1 cellular context compared by ENCODE assay signal in the genomic region with DNA sequence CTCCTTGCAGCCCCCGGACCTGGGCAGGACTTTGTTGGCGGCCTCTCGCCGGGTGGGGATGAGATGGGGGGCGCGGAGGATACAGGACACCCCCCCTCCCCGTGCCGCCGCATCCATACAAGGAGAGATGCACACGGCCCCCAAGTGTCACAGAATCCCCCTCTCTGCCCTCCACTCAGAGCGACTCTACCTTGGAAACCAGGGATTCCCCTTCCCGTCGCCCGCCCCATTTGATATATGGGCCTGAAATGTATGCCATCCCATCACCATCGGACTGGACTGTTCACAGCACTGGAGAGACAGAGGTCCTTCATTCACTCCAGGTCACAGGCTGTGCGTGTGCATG.
A peak's percentile ranks its signal among the peaks of the same experiment; 100 is the strongest.
TF ChIP-seq lines count a peak whose summit lies in the region.

No MANE protein-coding gene starts in this region.

TF ChIP-seq in HCT116, 20 proteins besides CTCF, POLR2A, EP300 and RAD21:
- TF ChIP-seq, protein P1, sequence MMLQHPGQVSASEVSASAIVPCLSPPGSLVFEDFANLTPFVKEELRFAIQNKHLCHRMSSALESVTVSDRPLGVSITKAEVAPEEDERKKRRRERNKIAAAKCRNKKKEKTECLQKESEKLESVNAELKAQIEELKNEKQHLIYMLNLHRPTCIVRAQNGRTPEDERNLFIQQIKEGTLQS (IDR thresholded peaks at IDR 0.05): no peak
- TF ChIP-seq CEBPB (IDR thresholded peaks at IDR 0.05; ENCODE audit: low read depth): no peak
- no peak for TF ChIP-seq EZH2 (IDR thresholded peaks at IDR 0.05)
- TF ChIP-seq, protein P2, sequence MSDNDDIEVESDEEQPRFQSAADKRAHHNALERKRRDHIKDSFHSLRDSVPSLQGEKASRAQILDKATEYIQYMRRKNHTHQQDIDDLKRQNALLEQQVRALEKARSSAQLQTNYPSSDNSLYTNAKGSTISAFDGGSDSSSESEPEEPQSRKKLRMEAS (IDR thresholded peaks at IDR 0.05): no peak
- TF ChIP-seq ZFX (IDR thresholded peaks at IDR 0.05): 0 out of 2 replicates have a peak, but pooled peaks have one; percentile 23
